In genomic region chr13:38624822-38625221, GRCh38 we compare ENCODE assay signal across 28 cellular contexts.
DNase-seq lines count a peak whose midpoint lies in the region; ATAC-seq and TF ChIP-seq lines count a peak whose summit lies in the region.
"Had no signal": no experiment of that assay in that cellular context is flagged by ENCODE, and none has a peak within 500 bp of the region (broad histone marks: within the 10 kb centered on the region; RNA-seq: fewer than 3 reads in every experiment).

No MANE protein-coding gene starts in this region.

- H3K4me1 Mint-ChIP-seq in endothelial cell (ENCODE audit: unreplicated experiment), result peaks cover 2% of the 10 kb centered on the region
- no peaks in the 10 kb centered on the region for H3K4me1 Mint-ChIP-seq in CD4-positive, alpha-beta T cell (ENCODE audit: low read depth)
- H3K4me1 Mint-ChIP-seq: activated CD4-positive, alpha-beta T cell treated with anti-CD3 and anti-CD28 coated beads, Interleukin-2, amount 10 ng/mL, durations not matched to agents 7 days and 5 days; activated CD8-positive, alpha-beta memory T cell treated with anti-CD3 and anti-CD28 coated beads, Interleukin-2, amount 10 ng/mL, durations not matched to agents 7 days and 5 days; IgD-negative memory B cell; naive thymus-derived CD4-positive, alpha-beta T cell had no signal

- intact Hi-C loops in CD4-positive, alpha-beta T cell (cut with DNase I, micrococcal nuclease), result no loop called here

- TF ChIP-seq CTCF in endothelial cell (IDR thresholded peaks at IDR 0.05; ENCODE audit: unreplicated experiment), result no peak
- TF ChIP-seq CTCF in CD4-positive, alpha-beta T cell (IDR thresholded peaks at IDR 0.05), result no peak
- TF ChIP-seq CTCF in GM13977 (IDR thresholded peaks at IDR 0.05; ENCODE audit: extremely low read depth, insufficient read depth, missing control alignments), result no peak

- in situ Hi-C loops in GM13977 (cut with MboI; ENCODE audit: low pct_unique_long_range_greater_than_20kb, low sequenced_read_pairs, unreplicated experiment), result no loop called here

- no peak for ATAC-seq in HG03457 (IDR thresholded peaks at IDR 0.05; ENCODE audit: unreplicated experiment)
- ATAC-seq in CD4-positive, alpha-beta T cell (ENCODE audit: poor library complexity), result no peak
- ATAC-seq: activated CD8-positive, alpha-beta memory T cell treated with anti-CD3 and anti-CD28 coated beads, Interleukin-2, amount 10 ng/mL, durations not matched to agents 7 days and 5 days; activated naive CD4-positive, alpha-beta T cell treated with anti-CD3 and anti-CD28 coated beads, Interleukin-2, amount 50 U/mL, for 72 hours; left cardiac atrium; naive thymus-derived CD4-positive, alpha-beta T cell; sciatic nerve had no signal

- CTCF ChIA-PET in CD4-positive, alpha-beta T cell (lab: Charles Lee), result interaction anchor here (0.6 kb wide), 1 partner anchor 135 kb away, joined by 3 read pairs; no protein-coding TSS in a partner anchor

- no peaks in the 10 kb centered on the region for H3K9me3 Mint-ChIP-seq in endothelial cell (ENCODE audit: unreplicated experiment)
- H3K9me3 Mint-ChIP-seq in CD4-positive, alpha-beta T cell, result no peaks in the 10 kb centered on the region
- H3K9me3 Mint-ChIP-seq: activated CD4-positive, alpha-beta T cell treated with anti-CD3 and anti-CD28 coated beads, Interleukin-2, amount 10 ng/mL, durations not matched to agents 7 days and 5 days; IgD-negative memory B cell; naive thymus-derived CD4-positive, alpha-beta T cell had no signal

- peak; percentile 59 for DNase-seq in DMS153 treated with DMSO at 0.1 percent for 48 hours (lab: John Stamatoyannopoulos, UW; ENCODE audit: unreplicated experiment)
- peak; percentile 95 for DNase-seq in NCI-H146 (lab: John Stamatoyannopoulos, UW)
- no peak for DNase-seq in endothelial cell (ENCODE audit: low spot score)
- peak; percentile 3 for DNase-seq in left kidney (ENCODE audit: low read depth, low spot score)
- DNase-seq in CD4-positive, alpha-beta T cell, result no peak
- no peak for DNase-seq in GM13977 (ENCODE audit: low spot score)
- DNase-seq in Kasumi-1 (lab: John Stamatoyannopoulos, UW), result no peak
- DNase-seq: activated CD4-positive, alpha-beta T cell treated with anti-CD3 and anti-CD28 coated beads, Interleukin-2, amount 10 ng/mL, durations not matched to agents 7 days and 5 days; activated CD8-positive, alpha-beta memory T cell treated with anti-CD3 and anti-CD28 coated beads, Interleukin-2, amount 10 ng/mL, durations not matched to agents 7 days and 5 days; aorta; C1 segment of cervical spinal cord; cerebellar nuclear complex; EL; foreskin fibroblast; hippocampal formation; left cardiac atrium; MG63; naive thymus-derived CD4-positive, alpha-beta T cell; NCI-H1436 treated with DMSO at 0.1 percent for 48 hours; Peyer's patch; T-helper 1 cell; transverse colon had no signal

- H3K27ac Mint-ChIP-seq in endothelial cell (ENCODE audit: unreplicated experiment), result no peak overlapping the region
- H3K27ac Mint-ChIP-seq in CD4-positive, alpha-beta T cell, result no peak overlapping the region
- H3K27ac Mint-ChIP-seq: activated CD4-positive, alpha-beta T cell treated with anti-CD3 and anti-CD28 coated beads, Interleukin-2, amount 10 ng/mL, durations not matched to agents 7 days and 5 days; activated CD8-positive, alpha-beta memory T cell treated with anti-CD3 and anti-CD28 coated beads, Interleukin-2, amount 10 ng/mL, durations not matched to agents 7 days and 5 days; activated naive CD4-positive, alpha-beta T cell treated with anti-CD3 and anti-CD28 coated beads, Interleukin-2, amount 50 U/mL, for 72 hours; IgD-negative memory B cell; naive thymus-derived CD4-positive, alpha-beta T cell had no signal

- no peaks in the 10 kb centered on the region for H3K27me3 Mint-ChIP-seq in endothelial cell (ENCODE audit: unreplicated experiment)
- no peaks in the 10 kb centered on the region for H3K27me3 Mint-ChIP-seq in CD4-positive, alpha-beta T cell
- H3K27me3 Mint-ChIP-seq: activated CD8-positive, alpha-beta memory T cell treated with anti-CD3 and anti-CD28 coated beads, Interleukin-2, amount 10 ng/mL, durations not matched to agents 7 days and 5 days; IgD-negative memory B cell had no signal

- peak overlapping the region; percentile 3 for H3K4me3 Mint-ChIP-seq in endothelial cell (ENCODE audit: unreplicated experiment)
- H3K4me3 Mint-ChIP-seq in CD4-positive, alpha-beta T cell, result no peak overlapping the region
- H3K4me3 Mint-ChIP-seq: activated CD4-positive, alpha-beta T cell treated with anti-CD3 and anti-CD28 coated beads, Interleukin-2, amount 10 ng/mL, durations not matched to agents 7 days and 5 days; activated CD8-positive, alpha-beta memory T cell treated with anti-CD3 and anti-CD28 coated beads, Interleukin-2, amount 10 ng/mL, durations not matched to agents 7 days and 5 days; IgD-negative memory B cell; naive thymus-derived CD4-positive, alpha-beta T cell had no signal

- no peaks in the 10 kb centered on the region for H3K9me3 ChIP-seq in CD4-positive, alpha-beta T cell (ENCODE audit: control insufficient read depth, low read length)
- H3K9me3 ChIP-seq: MG63, Peyer's patch, SJSA1, transverse colon had no signal

- H3K36me3 Mint-ChIP-seq in endothelial cell (ENCODE audit: low read depth, unreplicated experiment), result no peaks in the 10 kb centered on the region
- no peaks in the 10 kb centered on the region for H3K36me3 Mint-ChIP-seq in CD4-positive, alpha-beta T cell (ENCODE audit: low read depth)
- H3K36me3 Mint-ChIP-seq: activated CD8-positive, alpha-beta memory T cell treated with anti-CD3 and anti-CD28 coated beads, Interleukin-2, amount 10 ng/mL, durations not matched to agents 7 days and 5 days; activated naive CD4-positive, alpha-beta T cell treated with anti-CD3 and anti-CD28 coated beads, Interleukin-2, amount 50 U/mL, for 72 hours; IgD-negative memory B cell; naive thymus-derived CD4-positive, alpha-beta T cell had no signal

- no peak overlapping the region for H3K27ac ChIP-seq in CD4-positive, alpha-beta T cell (ENCODE audit: low read depth, low read length)
- H3K27ac ChIP-seq: parathyroid adenoma, Peyer's patch, SJSA1, transverse colon had no signal

- POLR2A ChIA-PET in CD4-positive, alpha-beta T cell (lab: Charles Lee), result no interaction called here

- no peaks in the 10 kb centered on the region for H3K27me3 ChIP-seq in CD4-positive, alpha-beta T cell (ENCODE audit: control insufficient read depth, insufficient read depth, low read length)
- H3K27me3 ChIP-seq: MG63, Peyer's patch, SJSA1, transverse colon had no signal

Comparison
In these comparisons a context has a peak if more than half of its experiments do, and no peak if none do; other contexts are left out.
1. DNase-seq: peak in DMS153 treated with DMSO at 0.1 percent for 48 hours (single experiment), NCI-H146 (single experiment) and left kidney (single experiment); none in endothelial cell (single experiment), CD4-positive, alpha-beta T cell (0 of 10), GM13977 (single experiment) and Kasumi-1 (0 of 2).